Comparison of ENCODE assay signal across 8 cellular contexts in the genomic region with DNA sequence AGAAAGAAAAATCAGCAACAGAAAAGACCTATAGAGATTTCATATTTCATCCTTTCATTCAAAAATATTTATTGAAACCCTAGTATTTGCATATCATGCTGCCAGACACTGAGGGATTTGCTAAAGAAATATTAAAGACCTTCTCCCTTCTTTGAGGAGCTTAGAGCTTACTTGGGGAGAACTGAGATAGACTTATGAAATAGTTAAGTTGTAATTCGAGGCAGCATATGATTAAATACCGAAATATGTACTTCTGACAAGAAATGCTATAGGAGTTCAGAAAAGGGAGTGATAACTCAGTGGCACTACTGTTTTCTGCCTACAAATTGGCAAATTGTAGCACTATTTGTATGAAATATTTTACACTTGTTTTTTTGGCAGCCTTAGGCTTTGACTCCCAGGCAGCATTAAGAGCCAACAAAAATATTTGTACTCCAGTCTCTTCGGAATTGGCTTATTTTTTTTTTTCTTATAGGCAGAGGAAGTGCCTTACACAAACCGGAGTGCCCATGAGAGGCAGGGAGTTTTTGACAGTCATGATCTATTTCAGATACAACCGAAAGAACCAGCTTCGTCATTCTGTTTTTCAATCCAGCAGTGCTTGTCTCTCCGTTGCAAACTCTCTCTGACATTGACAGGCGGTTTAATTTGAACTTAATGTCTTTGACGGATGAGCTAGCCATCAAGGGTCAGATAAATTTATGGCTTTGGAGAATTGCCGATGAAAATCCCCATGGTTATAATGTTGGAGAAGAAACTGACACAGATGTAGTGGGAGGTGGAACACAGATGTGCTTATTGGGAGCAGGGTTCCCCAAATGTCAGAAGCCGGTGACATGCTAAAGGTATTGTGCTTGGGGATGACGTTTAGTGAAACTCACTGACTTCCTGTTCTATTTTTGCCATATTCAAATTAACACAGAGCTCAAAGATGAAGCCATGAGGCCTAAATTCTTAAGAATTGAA. TPM values are rescaled to one million over a fixed set of nuclear protein-coding genes. Genes with fewer than 3 reads are reported as not detected.
DNase-seq lines count a peak whose midpoint lies in the region; ATAC-seq, FAIRE-seq and TF ChIP-seq lines count a peak whose summit lies in the region.

No MANE protein-coding gene starts in this region.

- no peak for TF ChIP-seq POLR2A in sigmoid colon (IDR thresholded peaks at IDR 0.05)

- no peaks in the 10 kb centered on the region for H3K79me2 ChIP-seq in PC-3 (ENCODE audit: low read length)
- no peaks in the 10 kb centered on the region for H3K79me2 ChIP-seq in SK-N-SH (ENCODE audit: insufficient read depth)

- intact Hi-C loops in PC-3 (cut with micrococcal nuclease): no loop called here
- intact Hi-C loops in sigmoid colon (cut with DNase I): no loop called here
- intact Hi-C loops in kidney (cut with DNase I): no loop called here

- H3K9ac ChIP-seq in PC-3 (ENCODE audit: low read length) (no peak overlapping the region), SK-N-SH (no peak overlapping the region), kidney (ENCODE audit: low read length in 2 of 2) (no peak overlapping the region)

- CTCF ChIA-PET in PC-3 (lab: Charles Lee) (no interaction called here), SK-N-SH (lab: Yijun Ruan, JAX) (no interaction called here)

- POLR2A ChIA-PET in PC-3 (lab: Charles Lee; ENCODE audit: unreplicated experiment): interaction anchor here (0.7 kb wide), 1 partner anchor 681 kb away, joined by 7 read pairs; no protein-coding TSS in a partner anchor
- POLR2A ChIA-PET in SK-N-SH (lab: Yijun Ruan, JAX): no interaction called here

- H2AFZ ChIP-seq in PC-3 (ENCODE audit: low read length) (no peak overlapping the region), SK-N-SH (ENCODE audit: low read depth) (no peak overlapping the region)

- H3K4me3 ChIP-seq in PC-3 (ENCODE audit: low read length) (peak overlapping the region; percentile 10; the same call in 1 of the 2 replicates), coronary artery (peak overlapping the region; percentile 49), sigmoid colon (no peak overlapping the region), SK-N-SH (ENCODE audit: low read depth in 2 of 2, low read length in 1 of 2) (no peak overlapping the region), kidney (ENCODE audit: low read length in 2 of 2) (no peak overlapping the region)

- no TSS peak for BruUV-seq in PC-3 (replicated peaks; lab: Mats Ljungman, UMichigan)

- FAIRE-seq in kidney (lab: Jason Lieb, UNC): no peak

- H3K36me3 ChIP-seq in PC-3 (ENCODE audit: low read depth, low read length): no peaks in the 10 kb centered on the region
- no peaks in the 10 kb centered on the region for H3K36me3 ChIP-seq in sigmoid colon
- no peaks in the 10 kb centered on the region for H3K36me3 ChIP-seq in SK-N-SH (replicated peaks in 1 of 2; ENCODE audit: control insufficient read depth in 1 of 2, insufficient read depth in 2 of 2, low read length in 1 of 2)
- no peaks in the 10 kb centered on the region for H3K36me3 ChIP-seq in kidney (ENCODE audit: control insufficient read depth in 1 of 2, insufficient read depth in 2 of 2, low read length in 2 of 2)

- H3K4me1 ChIP-seq in PC-3 (ENCODE audit: insufficient read depth, low read length) (peaks cover 19% of the 10 kb centered on the region), sigmoid colon (peaks cover 0 to 5% (median 0%) of the 10 kb centered on the region in 4 donors), SK-N-SH (ENCODE audit: control insufficient read depth in 1 of 2, insufficient read depth in 2 of 2, low read depth in 1 of 2, low read length in 1 of 2) (peaks cover 0 to 12% of the 10 kb centered on the region in 2 experiments; a peak in 3 of 4 replicates), kidney (ENCODE audit: control insufficient read depth in 1 of 2, insufficient read depth in 1 of 2, low read depth in 1 of 2, low read length in 2 of 2) (no peaks in the 10 kb centered on the region)

- H3K9me2 ChIP-seq in PC-3 (replicated peaks; ENCODE audit: low read length) (no peaks in the 10 kb centered on the region; the same call in 1 of the 2 replicates), SK-N-SH (no peaks in the 10 kb centered on the region)

- no peak overlapping the region for H3K27ac ChIP-seq in PC-3 (ENCODE audit: low read length)
- peak overlapping the region; percentile 60 to 74 for H3K27ac ChIP-seq in coronary artery
- H3K27ac ChIP-seq in sigmoid colon: peak overlapping the region in 3 of 4 donors; percentile 12 to 61 (median 26)
- no peak overlapping the region for H3K27ac ChIP-seq in SK-N-SH (ENCODE audit: low read depth in 2 of 2, low read length in 1 of 2)
- no peak overlapping the region for H3K27ac ChIP-seq in kidney (ENCODE audit: low read depth in 2 of 2, low read length in 2 of 2)

- H3F3A ChIP-seq in PC-3 (ENCODE audit: low read length, unreplicated experiment): no peaks in the 10 kb centered on the region
- H3F3A ChIP-seq in SK-N-SH (replicated peaks; ENCODE audit: insufficient read depth): no peaks in the 10 kb centered on the region

- 39 to 72% methylated on average over 12 of the region's 12 CpGs for WGBS in sigmoid colon, 2 donors
- 70% methylated on average over 12 of the region's 12 CpGs for WGBS in SK-N-SH (ENCODE audit: low lambda C conversion rate)

- DNase-seq in PC-3 (peak; percentile 20), coronary artery (ENCODE audit: low spot score) (no peak), sigmoid colon (no peak), SK-N-SH (no peak), kidney (no peak), NCI-H2029 (lab: John Stamatoyannopoulos, UW) (no peak)

- H4K20me1 ChIP-seq in PC-3 (ENCODE audit: low read length): no peaks in the 10 kb centered on the region
- no peaks in the 10 kb centered on the region for H4K20me1 ChIP-seq in SK-N-SH (ENCODE audit: insufficient read depth)

- ATAC-seq in GM18520 (IDR thresholded peaks at IDR 0.05; ENCODE audit: unreplicated experiment) (peak; percentile 64), HG02798 (IDR thresholded peaks at IDR 0.05; ENCODE audit: poor library complexity, unreplicated experiment) (peak; percentile 84), PC-3 (peak; percentile 33)

- H3K4me2 ChIP-seq in PC-3 (ENCODE audit: low read length) (peak overlapping the region; percentile 45), SK-N-SH (no peak overlapping the region)

- TF ChIP-seq EP300 in sigmoid colon (IDR thresholded peaks at IDR 0.05) (no peak), SK-N-SH (IDR thresholded peaks at IDR 0.05; ENCODE audit: borderline replicate concordance in 1 of 2, low read depth in 1 of 2, low read length in 1 of 2) (no peak)

- TF ChIP-seq CTCF in PC-3 (conservative IDR thresholded peaks at IDR 0.05; ENCODE audit: low read depth, low read length) (no peak), coronary artery (IDR thresholded peaks at IDR 0.05) (no peak), sigmoid colon (IDR thresholded peaks at IDR 0.05) (no peak), SK-N-SH (IDR thresholded peaks at IDR 0.05) (no peak), kidney (IDR thresholded peaks at IDR 0.05; ENCODE audit: borderline replicate concordance, extremely low read depth, insufficient read depth) (no peak)

- TF ChIP-seq RAD21 in SK-N-SH (IDR thresholded peaks at IDR 0.05; ENCODE audit: low read length): no peak

- H3K27me3 ChIP-seq in PC-3 (ENCODE audit: low read length) (peaks cover 12% of the 10 kb centered on the region; the same call in 1 of the 2 replicates), sigmoid colon (no peaks in the 10 kb centered on the region), SK-N-SH (ENCODE audit: insufficient read depth) (no peaks in the 10 kb centered on the region)

- H3K9me3 ChIP-seq in PC-3 (ENCODE audit: low read length) (no peaks in the 10 kb centered on the region), sigmoid colon (no peaks in the 10 kb centered on the region), SK-N-SH (no peaks in the 10 kb centered on the region), kidney (ENCODE audit: control insufficient read depth in 1 of 2, low read length in 2 of 2) (no peaks in the 10 kb centered on the region)

TF ChIP-seq in SK-N-SH, 30 proteins besides CTCF, POLR2A, EP300 and RAD21 (continues in another document):
- no peak for TF ChIP-seq YY1 (IDR thresholded peaks at IDR 0.05; ENCODE audit: low read depth)
- TF ChIP-seq POLR2AphosphoS5 (IDR thresholded peaks at IDR 0.05; ENCODE audit: low read depth, low read length): no peak
- TF ChIP-seq, protein P1, sequence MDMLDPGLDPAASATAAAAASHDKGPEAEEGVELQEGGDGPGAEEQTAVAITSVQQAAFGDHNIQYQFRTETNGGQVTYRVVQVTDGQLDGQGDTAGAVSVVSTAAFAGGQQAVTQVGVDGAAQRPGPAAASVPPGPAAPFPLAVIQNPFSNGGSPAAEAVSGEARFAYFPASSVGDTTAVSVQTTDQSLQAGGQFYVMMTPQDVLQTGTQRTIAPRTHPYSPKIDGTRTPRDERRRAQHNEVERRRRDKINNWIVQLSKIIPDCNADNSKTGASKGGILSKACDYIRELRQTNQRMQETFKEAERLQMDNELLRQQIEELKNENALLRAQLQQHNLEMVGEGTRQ (IDR thresholded peaks at IDR 0.05; ENCODE audit: borderline replicate concordance, low read depth, low read length): no peak
- TF ChIP-seq, protein P2, sequence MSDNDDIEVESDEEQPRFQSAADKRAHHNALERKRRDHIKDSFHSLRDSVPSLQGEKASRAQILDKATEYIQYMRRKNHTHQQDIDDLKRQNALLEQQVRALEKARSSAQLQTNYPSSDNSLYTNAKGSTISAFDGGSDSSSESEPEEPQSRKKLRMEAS (IDR thresholded peaks at IDR 0.05; ENCODE audit: low read depth): no peak
- no peak for TF ChIP-seq RCOR1 (IDR thresholded peaks at IDR 0.05; ENCODE audit: low read length)
- no peak for TF ChIP-seq ELF1 (IDR thresholded peaks at IDR 0.05)

RNA-seq across cellular contexts. Expression of a gene that starts 59.4 kb away (rescaled TPM):
- total RNA-seq in PC-3 (2014; rRNA removed) (0.15 TPM in 1 of 2 replicates, not detected in the other), sigmoid colon (10 to 100 TPM in 1 of 4 donors, 1 to 10 TPM in 3; 2.0 to 10.2 (median 7.0) TPM), kidney (11.6 TPM)
- polyA plus RNA-seq in sigmoid colon (1 to 10 TPM; 1.2 to 6.2 (median 4.3) TPM), SK-N-SH (2012; rRNA removed) (0.23 and 0.28 TPM in 2 replicates), kidney (ENCODE audit: insufficient read depth, low read depth, low replicate concordance) (1.8 TPM)
- polyA plus RNA-seq in SK-N-SH (2012; cell fraction: cytosol; rRNA removed): 0.24 and 0.27 TPM in 2 replicates
- 0.28 and 0.50 TPM in 2 replicates for polyA plus RNA-seq in SK-N-SH (2012; cell fraction: nucleus; rRNA removed)

Comparison
In these comparisons a context has a peak if more than half of its experiments do, and no peak if none do; other contexts are left out.
1. ATAC-seq: peak in every context shown above with its lines; median percentile 84 in HG02798; 64 in GM18520; 33 in PC-3.
2. H3K27ac ChIP-seq: peak in coronary artery (2 of 2) and sigmoid colon (3 of 4); none in PC-3 (single experiment), SK-N-SH (0 of 2) and kidney (0 of 2).
3. H3K4me3 ChIP-seq: peak in PC-3 (single experiment) and coronary artery (single experiment); none in sigmoid colon (0 of 4), SK-N-SH (0 of 2) and kidney (0 of 2).